27 cellular contexts compared by ENCODE assay signal in the genomic region with DNA sequence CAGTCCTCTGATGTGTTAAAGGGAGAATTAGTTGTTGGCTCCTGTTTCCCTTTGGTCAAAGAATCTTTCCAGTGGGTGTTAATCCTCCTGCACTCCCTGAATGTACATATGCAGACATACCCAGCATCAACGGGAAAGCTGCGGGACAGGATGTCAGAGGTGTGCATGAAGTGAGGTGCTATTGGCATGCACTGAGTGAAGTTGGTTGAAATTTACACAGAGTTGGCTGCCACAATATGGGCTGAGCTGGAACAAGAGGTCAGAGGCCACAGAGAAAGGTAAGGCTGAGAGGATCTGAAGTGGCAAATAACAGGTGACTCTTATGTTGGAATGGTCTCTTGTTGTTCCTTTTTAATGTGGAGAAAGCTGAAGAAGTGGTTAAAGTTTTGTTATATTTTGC.
"Had no signal": no experiment of that assay in that cellular context is flagged by ENCODE, and none has a peak within 500 bp of the region (broad histone marks: within the 10 kb centered on the region; RNA-seq: fewer than 3 reads in every experiment).

No MANE protein-coding gene starts in this region.

- H3K27me3 ChIP-seq: breast epithelium, esophagus muscularis mucosa, heart left ventricle, neural progenitor cell, right atrium auricular region, spleen, testis, transverse colon, uterus had no signal

- H3K36me3 ChIP-seq: breast epithelium, esophagus muscularis mucosa, heart left ventricle, left ventricle myocardium inferior, neural progenitor cell, right atrium auricular region, spleen, transverse colon, uterus had no signal

- H3K4me3 ChIP-seq: breast epithelium, esophagus muscularis mucosa, heart left ventricle, left ventricle myocardium inferior, neural progenitor cell, psoas muscle, right atrium auricular region, spleen, testis, transverse colon, uterus had no signal

- H3K9me3 ChIP-seq: breast epithelium, esophagus muscularis mucosa, heart left ventricle, left ventricle myocardium inferior, psoas muscle, right atrium auricular region, spleen, testis, transverse colon, uterus had no signal

- ATAC-seq: activated naive CD4-positive, alpha-beta T cell treated with anti-CD3 and anti-CD28 coated beads, Interleukin-2, amount 50 U/mL, for 72 hours; activated T-cell treated with anti-CD3 and anti-CD28 coated beads, Interleukin-2, amount 50 U/mL, for 72 hours; foreskin keratinocyte; heart left ventricle; naive thymus-derived CD8-positive, alpha-beta T cell; psoas muscle had no signal

- DNase-seq: activated CD4-positive, alpha-beta T cell treated with anti-CD3 and anti-CD28 coated beads for 4 hours; activated CD4-positive, alpha-beta T cell treated with anti-CD3 and anti-CD28 coated beads, Interleukin-2, amount 50 U/mL, for 4 hours; activated CD4-positive, CD25-positive, alpha-beta regulatory T cell; activated naive CD4-positive, alpha-beta T cell; activated T-cell treated with anti-CD3 and anti-CD28 coated beads for 4 hours; activated T-cell treated with anti-CD3 and anti-CD28 coated beads, Interleukin-2, amount 50 U/mL, for 72 hours; foreskin keratinocyte; heart left ventricle; hypothalamus; immature natural killer cell; left ventricle myocardium inferior; midbrain; naive thymus-derived CD8-positive, alpha-beta T cell; occipital lobe; psoas muscle; spleen; stimulated activated CD4-positive, alpha-beta T cell treated with anti-CD3 and anti-CD28 coated beads, Interleukin-2, amount 100 ng/mL, for 48 hours; stimulated activated naive CD4-positive, alpha-beta T cell treated with Interleukin-2 at 50 U/mL for 16 hours; testis; transverse colon; uterus had no signal

- H3K27ac ChIP-seq: breast epithelium, esophagus muscularis mucosa, foreskin keratinocyte, heart left ventricle, left ventricle myocardium inferior, neural progenitor cell, parathyroid adenoma, psoas muscle, right atrium auricular region, spleen, testis, transverse colon, uterus had no signal

- H3K4me1 ChIP-seq: breast epithelium, left ventricle myocardium inferior, psoas muscle, testis, uterus had no signal
